ENCODE assay signal across 9 cellular contexts in the genomic region with DNA sequence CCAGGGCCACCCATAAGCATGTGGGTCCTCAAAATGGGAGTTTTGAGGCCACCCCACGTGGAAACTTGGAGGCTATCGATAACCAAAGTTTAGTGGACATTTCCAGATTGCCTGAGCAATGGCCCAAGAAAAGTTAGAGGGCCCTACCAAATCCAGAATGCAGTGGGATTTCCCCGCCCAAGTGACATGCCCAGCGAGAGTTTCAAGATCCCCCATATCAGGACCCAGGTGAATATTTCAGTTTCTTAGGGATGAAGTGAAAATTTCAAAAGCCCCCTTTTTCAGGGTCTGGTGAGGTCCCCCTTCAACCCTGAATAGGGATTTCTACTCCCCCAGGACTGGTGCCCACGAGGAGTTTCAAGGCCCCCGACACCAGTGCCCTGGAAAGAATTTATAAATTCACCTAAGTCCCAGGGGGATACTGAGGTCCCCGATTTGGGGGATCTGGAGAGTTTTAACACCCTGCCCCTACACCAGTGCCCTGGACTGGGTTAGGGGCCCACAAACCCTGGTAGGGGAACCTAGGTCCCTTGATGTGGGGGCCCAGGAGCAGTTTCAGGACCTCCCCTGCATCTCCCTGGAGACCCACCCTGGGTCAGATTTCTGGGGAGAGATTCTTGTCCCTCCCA. TPM values are rescaled to one million over a fixed set of nuclear protein-coding genes. Genes with fewer than 3 reads are reported as not detected.
A peak's percentile ranks its signal among the peaks of the same experiment; 100 is the strongest.
DNase-seq lines count a peak whose midpoint lies in the region; ATAC-seq and TF ChIP-seq lines count a peak whose summit lies in the region.
"Had no signal": no experiment of that assay in that cellular context is flagged by ENCODE, and none has a peak within 500 bp of the region (broad histone marks: within the 10 kb centered on the region; RNA-seq: fewer than 3 reads in every experiment).

No MANE protein-coding gene starts in this region.

- no peak for TF ChIP-seq POLR2A in vagina (IDR thresholded peaks at IDR 0.05)

- no TSS peak for BruUV-seq in PC-3 (replicated peaks; lab: Mats Ljungman, UMichigan)

- H3K27ac ChIP-seq in liver (ENCODE audit: low read depth in 1 of 2, low read length in 2 of 2) (peak overlapping the region; percentile 95 to 96), vagina (peak overlapping the region; percentile 83), PC-3 (ENCODE audit: low read length) (no peak overlapping the region)

- no peak for TF ChIP-seq RAD21 in liver (IDR thresholded peaks at IDR 0.05)

- H3K4me2 ChIP-seq in PC-3 (ENCODE audit: low read length), result no peak overlapping the region

- peak overlapping the region; percentile 98 for H3K27ac Mint-ChIP-seq in activated CD4-positive, alpha-beta memory T cell treated with anti-CD3 and anti-CD28 coated beads, Interleukin-2, amount 10 ng/mL, durations not matched to agents 7 days and 5 days

- peak overlapping the region; percentile 93 for H3K4me3 Mint-ChIP-seq in activated CD4-positive, alpha-beta memory T cell treated with anti-CD3 and anti-CD28 coated beads, Interleukin-2, amount 10 ng/mL, durations not matched to agents 7 days and 5 days

- peak overlapping the region; percentile 30 to 65 for H3K9ac ChIP-seq in liver (ENCODE audit: low read depth in 1 of 2, low read length in 2 of 2)
- no peak overlapping the region for H3K9ac ChIP-seq in PC-3 (ENCODE audit: low read length)

- H4K20me1 ChIP-seq in PC-3 (ENCODE audit: low read length), result no peaks in the 10 kb centered on the region

- H3K27me3 Mint-ChIP-seq in activated CD4-positive, alpha-beta memory T cell treated with anti-CD3 and anti-CD28 coated beads, Interleukin-2, amount 10 ng/mL, durations not matched to agents 7 days and 5 days, result no peaks in the 10 kb centered on the region

- H2AFZ ChIP-seq in PC-3 (ENCODE audit: low read length), result no peak overlapping the region

- H3K9me3 ChIP-seq in liver (ENCODE audit: control insufficient read depth in 4 of 4, low read length in 3 of 4), result no peaks in the 10 kb centered on the region
- no peaks in the 10 kb centered on the region for H3K9me3 ChIP-seq in vagina
- H3K9me3 ChIP-seq in PC-3 (ENCODE audit: low read length), result no peaks in the 10 kb centered on the region

- no peak for ATAC-seq in PC-3
- ATAC-seq in left colon, result no peak

- no peaks in the 10 kb centered on the region for H3K9me3 Mint-ChIP-seq in activated CD4-positive, alpha-beta memory T cell treated with anti-CD3 and anti-CD28 coated beads, Interleukin-2, amount 10 ng/mL, durations not matched to agents 7 days and 5 days

- peaks cover 70% of the 10 kb centered on the region for H3K36me3 Mint-ChIP-seq in activated CD4-positive, alpha-beta memory T cell treated with anti-CD3 and anti-CD28 coated beads, Interleukin-2, amount 10 ng/mL, durations not matched to agents 7 days and 5 days (ENCODE audit: low read depth)

- H3K4me1 Mint-ChIP-seq in activated CD4-positive, alpha-beta memory T cell treated with anti-CD3 and anti-CD28 coated beads, Interleukin-2, amount 10 ng/mL, durations not matched to agents 7 days and 5 days, result peaks cover 34% of the 10 kb centered on the region

- WGBS in liver, result 65% methylated on average over 7 of the region's 7 CpGs

- H3K36me3 ChIP-seq in liver (ENCODE audit: control insufficient read depth in 4 of 4, insufficient read depth in 3 of 4, low read depth in 1 of 4, low read length in 3 of 4), result peaks cover 0 to 10% (median 2%) of the 10 kb centered on the region in 4 donors
- no peaks in the 10 kb centered on the region for H3K36me3 ChIP-seq in vagina
- no peaks in the 10 kb centered on the region for H3K36me3 ChIP-seq in PC-3 (ENCODE audit: low read depth, low read length)

- POLR2A ChIA-PET in activated CD4-positive, alpha-beta memory T cell treated with anti-CD3 and anti-CD28 coated beads, Interleukin-2, amount 10 ng/mL, durations not matched to agents 7 days and 5 days (lab: Charles Lee), result interaction anchor here (0.6 to 5.7 kb wide), 17 partner anchors 8 to 820 kb away, joined by 3 to 62 read pairs (median 5); a partner anchor contains a TSS
- POLR2A ChIA-PET in PC-3 (lab: Charles Lee; ENCODE audit: unreplicated experiment) (no interaction called here), HEK293T (lab: Yijun Ruan, JAX) (interaction anchor here (0.6 to 3.2 kb wide), 2 partner anchors 15 to 22 kb away, joined by 3 to 25 read pairs; a partner anchor contains a TSS)

- CTCF ChIA-PET in activated CD4-positive, alpha-beta memory T cell treated with anti-CD3 and anti-CD28 coated beads, Interleukin-2, amount 10 ng/mL, durations not matched to agents 7 days and 5 days (lab: Charles Lee), result interaction anchor here (0.9 to 2.8 kb wide), 7 partner anchors 11 to 100 kb away, joined by 3 to 14 read pairs (median 5); a partner anchor contains a TSS
- CTCF ChIA-PET in PC-3 (lab: Charles Lee), result no interaction called here
- CTCF ChIA-PET in HEK293T (lab: Yijun Ruan, JAX), result interaction anchor here (0.9 kb wide), 2 partner anchors 15 to 61 kb away, joined by 4 read pairs; a partner anchor contains a TSS

- no peak for TF ChIP-seq CTCF in liver (IDR thresholded peaks at IDR 0.05; ENCODE audit: low read depth, low read length, missing input control)
- TF ChIP-seq CTCF in vagina (IDR thresholded peaks at IDR 0.05), result no peak
- no peak for TF ChIP-seq CTCF in PC-3 (conservative IDR thresholded peaks at IDR 0.05; ENCODE audit: low read depth, low read length)

- H3K4me1 ChIP-seq in liver (ENCODE audit: control insufficient read depth in 4 of 4, insufficient read depth in 4 of 4, low read length in 3 of 4), result peaks cover 0 to 30% (median 21%) of the 10 kb centered on the region in 4 donors
- peaks cover 12% of the 10 kb centered on the region for H3K4me1 ChIP-seq in vagina
- H3K4me1 ChIP-seq in PC-3 (ENCODE audit: insufficient read depth, low read length), result no peaks in the 10 kb centered on the region

- H3K27me3 ChIP-seq in liver (ENCODE audit: control insufficient read depth in 4 of 4, insufficient read depth in 4 of 4, low read length in 3 of 4) (no peaks in the 10 kb centered on the region), vagina (no peaks in the 10 kb centered on the region), PC-3 (ENCODE audit: low read length) (no peaks in the 10 kb centered on the region)

- H3K4me3 ChIP-seq in liver (ENCODE audit: low read depth in 1 of 3, low read length in 3 of 3) (peak overlapping the region; percentile 51 to 75 (median 69)), vagina (peak overlapping the region; percentile 44 to 45), PC-3 (ENCODE audit: low read length) (no peak overlapping the region)

- peak; percentile 11 for DNase-seq in stimulated activated CD4-positive, alpha-beta T cell treated with anti-CD3 and anti-CD28 coated beads, Interleukin-1b, Interleukin-23, amount 100 ng/mL, for 48 hours
- DNase-seq in stimulated activated CD4-positive, alpha-beta T cell treated with anti-CD3 and anti-CD28 coated beads, Interleukin-12 subunit alpha, Interleukin-12 subunit beta, amount 100 ng/mL, for 4 hours, result no peak
- peak; percentile 20 for DNase-seq in activated CD4-positive, alpha-beta memory T cell treated with anti-CD3 and anti-CD28 coated beads, Interleukin-2, amount 10 ng/mL, durations not matched to agents 7 days and 5 days
- DNase-seq in vagina (ENCODE audit: extremely low spot score in 2 of 2) (no peak), PC-3 (no peak), left colon (no peak), HEK293T (ENCODE audit: extremely low spot score) (no peak)
- DNase-seq: NCI-H2171 had no signal

- H3K79me2 ChIP-seq in PC-3 (ENCODE audit: low read length), result no peaks in the 10 kb centered on the region

- H3F3A ChIP-seq in PC-3 (ENCODE audit: low read length, unreplicated experiment), result no peaks in the 10 kb centered on the region

- intact Hi-C loops in vagina (cut with DNase I) (no loop called here), PC-3 (cut with micrococcal nuclease) (no loop called here), left colon (cut with DNase I, micrococcal nuclease) (no loop called here)

- no peaks in the 10 kb centered on the region for H3K9me2 ChIP-seq in PC-3 (replicated peaks; ENCODE audit: low read length)

TF ChIP-seq in liver, 16 proteins besides CTCF, POLR2A, EP300 and RAD21 (continues in another document):
- TF ChIP-seq HNF4A (conservative IDR thresholded peaks at IDR 0.05) (no peak), FOXA1 (IDR thresholded peaks at IDR 0.05) (no peak), YY1 (IDR thresholded peaks at IDR 0.05) (no peak), JUND (IDR thresholded peaks at IDR 0.05) (no peak)

TF ChIP-seq in HEK293T, 16 proteins besides CTCF, POLR2A, EP300 and RAD21:
- TF ChIP-seq FOXA1 (IDR thresholded peaks at IDR 0.05), result no peak

RNA-seq across cellular contexts. Expression of a gene that starts 0.7 kb away (rescaled TPM):
- total RNA-seq in activated CD4-positive, alpha-beta memory T cell treated with anti-CD3 and anti-CD28 coated beads, Interleukin-2, amount 10 ng/mL, durations not matched to agents 7 days and 5 days, result 100 to 1,000 TPM; 288 to 301 TPM
- total RNA-seq in liver, result 10 to 100 TPM; 25.6 to 67.4 TPM
- polyA plus RNA-seq in liver, result 100 to 1,000 TPM; 179 to 239 TPM
- total RNA-seq in vagina, result 88.4 TPM
- total RNA-seq in PC-3 (2014; rRNA removed), result 0.84 and 1.3 TPM in 2 replicates
- total RNA-seq in left colon, result 10 to 100 TPM; 14.8 to 27.5 TPM

RNA-seq across cellular contexts. Expression of a gene that starts 10.7 kb away (rescaled TPM):
- total RNA-seq in activated CD4-positive, alpha-beta memory T cell treated with anti-CD3 and anti-CD28 coated beads, Interleukin-2, amount 10 ng/mL, durations not matched to agents 7 days and 5 days, result 1 to 10 TPM; 4.9 to 7.0 TPM
- total RNA-seq in liver (under 1 TPM in 1 of 2 donors, not detected in 1; 0.50 TPM), vagina (not detected), PC-3 (2014; rRNA removed) (not detected in 2 replicates), left colon (under 1 TPM; 0.40 to 0.50 TPM)
- polyA plus RNA-seq in liver, result under 1 TPM in 1 of 2 donors, not detected in 1; 0.12 TPM

RNA-seq across cellular contexts. Expression of a gene that starts 15.1 kb away (rescaled TPM):
- 10 to 100 TPM; 44.5 to 45.3 TPM for total RNA-seq in activated CD4-positive, alpha-beta memory T cell treated with anti-CD3 and anti-CD28 coated beads, Interleukin-2, amount 10 ng/mL, durations not matched to agents 7 days and 5 days
- total RNA-seq in liver (10 to 100 TPM in 1 of 2 donors, 1 to 10 TPM in 1; 9.8 to 17.2 TPM), vagina (53.3 TPM), PC-3 (2014; rRNA removed) (82.5 and 103 TPM in 2 replicates), left colon (10 to 100 TPM; 54.4 to 60.7 TPM)
- polyA plus RNA-seq in liver, result 10 to 100 TPM; 14.3 to 22.8 TPM

RNA-seq across cellular contexts. Expression of a gene that starts 27.6 kb away (rescaled TPM):
- total RNA-seq in activated CD4-positive, alpha-beta memory T cell treated with anti-CD3 and anti-CD28 coated beads, Interleukin-2, amount 10 ng/mL, durations not matched to agents 7 days and 5 days, result not detected
- total RNA-seq in liver, result 10 to 100 TPM in 1 of 2 donors, 1 to 10 TPM in 1; 7.4 to 11.8 TPM
- polyA plus RNA-seq in liver, result 1 to 10 TPM; 4.2 to 9.9 TPM
- 74.9 TPM for total RNA-seq in vagina
- not detected in 2 replicates for total RNA-seq in PC-3 (2014; rRNA removed)
- total RNA-seq in left colon, result 10 to 100 TPM; 38.2 to 42.1 TPM

RNA-seq across cellular contexts. Expression of a gene that starts 43.7 kb away (rescaled TPM):
- total RNA-seq in activated CD4-positive, alpha-beta memory T cell treated with anti-CD3 and anti-CD28 coated beads, Interleukin-2, amount 10 ng/mL, durations not matched to agents 7 days and 5 days, result not detected
- under 1 TPM; 0.08 to 0.14 TPM for total RNA-seq in liver
- polyA plus RNA-seq in liver, result under 1 TPM; 0.06 to 0.15 TPM
- total RNA-seq in vagina, result 0.49 TPM
- total RNA-seq in PC-3 (2014; rRNA removed), result 1.7 and 3.0 TPM in 2 replicates
- under 1 TPM in 1 of 2 donors, not detected in 1; 0.18 TPM for total RNA-seq in left colon

Comparison
In these comparisons a context has a peak if more than half of its experiments do, and no peak if none do; other contexts are left out.
1. DNase-seq: peak in stimulated activated CD4-positive, alpha-beta T cell treated with anti-CD3 and anti-CD28 coated beads, Interleukin-1b, Interleukin-23, amount 100 ng/mL, for 48 hours (single experiment) and activated CD4-positive, alpha-beta memory T cell treated with anti-CD3 and anti-CD28 coated beads, Interleukin-2, amount 10 ng/mL, durations not matched to agents 7 days and 5 days (single experiment); none in stimulated activated CD4-positive, alpha-beta T cell treated with anti-CD3 and anti-CD28 coated beads, Interleukin-12 subunit alpha, Interleukin-12 subunit beta, amount 100 ng/mL, for 4 hours (single experiment), vagina (0 of 2), PC-3 (single experiment), left colon (0 of 2) and HEK293T (single experiment).